ENCODE assay signal across 19 cellular contexts in genomic region chr7:146864644-146865043, GRCh38.
"Had no signal": no experiment of that assay in that cellular context is flagged by ENCODE, and none has a peak within 500 bp of the region (broad histone marks: within the 10 kb centered on the region; RNA-seq: fewer than 3 reads in every experiment).

No MANE protein-coding gene starts in this region.

- H3K27me3 ChIP-seq: adrenal gland, gastrocnemius medialis, heart left ventricle, ovary, right lobe of liver, suprapubic skin had no signal

- ATAC-seq: activated CD4-positive, alpha-beta T cell treated with anti-CD3 and anti-CD28 coated beads for 36 hours; effector memory CD8-positive, alpha-beta T cell; gastrocnemius medialis; heart left ventricle; left lobe of liver; right lobe of liver had no signal

- DNase-seq: activated CD4-positive, alpha-beta memory T cell treated with anti-CD3 and anti-CD28 coated beads for 36 hours; activated CD4-positive, alpha-beta T cell treated with anti-CD3 and anti-CD28 coated beads for 36 hours; activated naive CD4-positive, alpha-beta T cell treated with anti-CD3 and anti-CD28 coated beads, Interleukin-2, amount 50 U/mL, for 16 hours; activated T-cell treated with anti-CD3 and anti-CD28 coated beads, Interleukin-2, amount 50 U/mL, for 24 hours; adrenal gland; dermis blood vessel endothelial cell; effector memory CD8-positive, alpha-beta T cell; gastrocnemius medialis; heart left ventricle; naive B cell; ovary; right lobe of liver; trophoblast cell; WERI-Rb-1 had no signal

- H3K4me3 Mint-ChIP-seq: activated CD4-positive, alpha-beta memory T cell treated with anti-CD3 and anti-CD28 coated beads for 36 hours; activated CD4-positive, alpha-beta T cell treated with anti-CD3 and anti-CD28 coated beads for 36 hours; activated T-cell treated with anti-CD3 and anti-CD28 coated beads, Interleukin-2, amount 50 U/mL, for 24 hours; effector memory CD8-positive, alpha-beta T cell; naive B cell; stimulated activated naive CD8-positive, alpha-beta T cell treated with anti-CD3 and anti-CD28 coated beads, Interleukin-15, Interleukin-2, amounts not matched to agents 100 ng/mL and 50 ng/mL, for 24 hours had no signal

- H3K9me3 ChIP-seq: adrenal gland, gastrocnemius medialis, ovary, right lobe of liver, suprapubic skin had no signal

- H3K27ac Mint-ChIP-seq: activated CD4-positive, alpha-beta memory T cell treated with anti-CD3 and anti-CD28 coated beads for 36 hours; activated CD4-positive, alpha-beta T cell treated with anti-CD3 and anti-CD28 coated beads for 36 hours; activated T-cell treated with anti-CD3 and anti-CD28 coated beads, Interleukin-2, amount 50 U/mL, for 24 hours; effector memory CD8-positive, alpha-beta T cell; naive B cell; stimulated activated naive CD8-positive, alpha-beta T cell treated with anti-CD3 and anti-CD28 coated beads, Interleukin-15, Interleukin-2, amounts not matched to agents 100 ng/mL and 50 ng/mL, for 24 hours had no signal

- H3K4me3 ChIP-seq: adrenal gland, gastrocnemius medialis, heart left ventricle, ovary, right lobe of liver, smooth muscle cell, suprapubic skin had no signal

- H3K27ac ChIP-seq: adrenal gland, epithelial cell of prostate, gastrocnemius medialis, heart left ventricle, ovary, right lobe of liver, suprapubic skin, WERI-Rb-1 had no signal

- H3K36me3 Mint-ChIP-seq: activated CD4-positive, alpha-beta memory T cell treated with anti-CD3 and anti-CD28 coated beads for 36 hours; naive B cell had no signal

- H3K36me3 ChIP-seq: adrenal gland, gastrocnemius medialis, heart left ventricle, ovary, right lobe of liver, suprapubic skin, WERI-Rb-1 had no signal

- H3K27me3 Mint-ChIP-seq: activated CD4-positive, alpha-beta memory T cell treated with anti-CD3 and anti-CD28 coated beads for 36 hours; activated CD4-positive, alpha-beta T cell treated with anti-CD3 and anti-CD28 coated beads for 36 hours; activated T-cell treated with anti-CD3 and anti-CD28 coated beads, Interleukin-2, amount 50 U/mL, for 24 hours; effector memory CD8-positive, alpha-beta T cell; naive B cell; stimulated activated naive CD8-positive, alpha-beta T cell treated with anti-CD3 and anti-CD28 coated beads, Interleukin-15, Interleukin-2, amounts not matched to agents 100 ng/mL and 50 ng/mL, for 24 hours had no signal

- H3K4me1 Mint-ChIP-seq: activated CD4-positive, alpha-beta T cell treated with anti-CD3 and anti-CD28 coated beads for 36 hours; naive B cell had no signal

- H3K4me1 ChIP-seq: adrenal gland, gastrocnemius medialis, heart left ventricle, right lobe of liver, suprapubic skin had no signal

- H3K4me2 ChIP-seq: smooth muscle cell had no signal
